In the genomic region with DNA sequence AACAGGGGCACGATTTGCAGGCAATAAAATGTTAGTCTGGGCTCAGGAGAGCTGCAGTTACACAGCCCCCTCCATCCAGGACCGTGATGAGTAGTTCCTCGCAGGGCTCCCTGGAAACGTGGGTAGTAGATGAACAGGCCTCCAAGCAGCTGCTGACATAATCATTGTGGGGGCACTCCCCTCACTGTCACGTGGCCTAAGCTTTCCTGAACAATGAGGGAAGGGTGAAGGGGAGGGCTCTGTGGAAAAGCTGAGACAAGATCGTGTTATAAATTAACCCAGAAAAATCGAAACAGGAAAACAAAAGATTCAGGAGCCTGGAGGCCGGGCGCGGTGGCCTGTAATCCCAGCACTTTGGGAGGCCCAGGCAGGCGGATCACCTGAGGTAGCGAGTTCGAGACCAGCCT, we compare ENCODE assay signal across 8 cellular contexts. TPM values are rescaled to one million over a fixed set of nuclear protein-coding genes. Genes with fewer than 3 reads are reported as not detected.
DNase-seq lines count a peak whose midpoint lies in the region; FAIRE-seq and TF ChIP-seq lines count a peak whose summit lies in the region.

No MANE protein-coding gene starts in this region.

- H3K27me3 ChIP-seq in bronchial epithelial cell (ENCODE audit: control insufficient read depth, insufficient read depth, low read length) (no peaks in the 10 kb centered on the region), skeletal muscle satellite cell (ENCODE audit: control insufficient read depth, insufficient read depth, low read length) (no peaks in the 10 kb centered on the region)

- TF ChIP-seq CTCF in bronchial epithelial cell (IDR thresholded peaks at IDR 0.05; ENCODE audit: insufficient read depth, low read length, severe bottlenecking): no peak
- TF ChIP-seq CTCF in GM13977 (IDR thresholded peaks at IDR 0.05; ENCODE audit: extremely low read depth, insufficient read depth, missing control alignments): no peak

- DNase-seq in NCI-H1436 (lab: John Stamatoyannopoulos, UW) (peak; percentile 58), NCI-H1436 treated with DMSO at 0.1 percent for 48 hours (lab: John Stamatoyannopoulos, UW) (no peak), RPMI7951 (ENCODE audit: low read depth) (peak; percentile 87), bronchial epithelial cell (ENCODE audit: low read depth) (peak; percentile 96), GM13977 (ENCODE audit: low spot score) (no peak), NOMO-1 treated with DMSO at 0.1 percent for 48 hours (lab: John Stamatoyannopoulos, UW; ENCODE audit: unreplicated experiment) (no peak)

- peak overlapping the region; percentile 99 for H3K9ac ChIP-seq in skeletal muscle satellite cell (ENCODE audit: low read depth, low read length)

- FAIRE-seq in bronchial epithelial cell (lab: Jason Lieb, UNC) (peak; percentile 32), islet of Langerhans (lab: Jason Lieb, UNC) (peak; percentile 94)

- in situ Hi-C loops in GM13977 (cut with MboI; ENCODE audit: low pct_unique_long_range_greater_than_20kb, low sequenced_read_pairs, unreplicated experiment): no loop called here

- peak overlapping the region; percentile 96 for H3K4me2 ChIP-seq in skeletal muscle satellite cell (ENCODE audit: low read length)

- H3K9me3 ChIP-seq in skeletal muscle satellite cell (replicated peaks; ENCODE audit: low read length): no peaks in the 10 kb centered on the region

- H3K4me3 ChIP-seq in bronchial epithelial cell (ENCODE audit: low read depth, low read length): peak overlapping the region; percentile 88
- peak overlapping the region; percentile 79 for H3K4me3 ChIP-seq in skeletal muscle satellite cell (ENCODE audit: low read length)

- peaks cover 47% of the 10 kb centered on the region for H3K4me1 ChIP-seq in skeletal muscle satellite cell (ENCODE audit: control insufficient read depth, insufficient read depth, low read length)

- H3K36me3 ChIP-seq in bronchial epithelial cell (ENCODE audit: control insufficient read depth, insufficient read depth, low read length) (peaks cover 36% of the 10 kb centered on the region), skeletal muscle satellite cell (ENCODE audit: insufficient read depth, low read length) (peaks cover 34% of the 10 kb centered on the region)

RNA-seq across cellular contexts. Expression of a gene that starts 1.3 kb away (rescaled TPM):
- total RNA-seq in RPMI7951 (2014; rRNA removed; shearing (Covaris generic)): 3.0 and 8.2 TPM in 2 replicates
- total RNA-seq in bronchial epithelial cell: 21.9 and 26.4 TPM in 2 replicates
- 12.7 and 28.2 TPM in 2 replicates for total RNA-seq in skeletal muscle satellite cell (2012; rRNA removed)

RNA-seq across cellular contexts. Expression of a gene that starts 9.2 kb away (rescaled TPM):
- 2.0 and 2.1 TPM in 2 replicates for total RNA-seq in RPMI7951 (2014; rRNA removed; shearing (Covaris generic))
- total RNA-seq in bronchial epithelial cell: 2.1 and 4.4 TPM in 2 replicates
- 2.0 and 5.5 TPM in 2 replicates for total RNA-seq in skeletal muscle satellite cell (2012; rRNA removed)

RNA-seq across cellular contexts. Expression of a gene that starts 22.6 kb away (rescaled TPM):
- total RNA-seq in RPMI7951 (2014; rRNA removed; shearing (Covaris generic)): 53.3 and 64.7 TPM in 2 replicates
- total RNA-seq in bronchial epithelial cell: 20.2 and 24.2 TPM in 2 replicates
- 26.4 and 30.8 TPM in 2 replicates for total RNA-seq in skeletal muscle satellite cell (2012; rRNA removed)

RNA-seq across cellular contexts. Expression of a gene that starts 29.6 kb away (rescaled TPM):
- total RNA-seq in RPMI7951 (2014; rRNA removed; shearing (Covaris generic)): 0.48 TPM in 1 of 2 replicates, not detected in the other
- total RNA-seq in bronchial epithelial cell: 0.13 and 1.3 TPM in 2 replicates
- under 0.01 TPM in 2 replicates for total RNA-seq in skeletal muscle satellite cell (2012; rRNA removed)

RNA-seq across cellular contexts. Expression of a gene that starts 35.2 kb away (rescaled TPM):
- 0.12 TPM in 1 of 2 replicates, not detected in the other for total RNA-seq in RPMI7951 (2014; rRNA removed; shearing (Covaris generic))
- total RNA-seq in bronchial epithelial cell: 1.3 and 2.0 TPM in 2 replicates
- total RNA-seq in skeletal muscle satellite cell (2012; rRNA removed): under 0.01 and 0.25 TPM in 2 replicates

Comparison
In these comparisons a context has a peak if more than half of its experiments do, and no peak if none do; other contexts are left out.
1. DNase-seq: peak in NCI-H1436 (single experiment), RPMI7951 (single experiment) and bronchial epithelial cell (single experiment); none in NCI-H1436 treated with DMSO at 0.1 percent for 48 hours (single experiment), GM13977 (single experiment) and NOMO-1 treated with DMSO at 0.1 percent for 48 hours (single experiment).